In genomic region chr18:75854808-75855207, GRCh38 we compare ENCODE assay signal across 6 cellular contexts.
"Had no signal": no experiment of that assay in that cellular context is flagged by ENCODE, and none has a peak within 500 bp of the region (broad histone marks: within the 10 kb centered on the region; RNA-seq: fewer than 3 reads in every experiment).

No MANE protein-coding gene starts in this region.

- H3K4me3 Mint-ChIP-seq: H9, IgD-negative memory B cell had no signal

- H3K36me3 Mint-ChIP-seq: IgD-negative memory B cell had no signal

- H2AFZ ChIP-seq: GM23248 had no signal

- H3K4me3 ChIP-seq: GM23248 had no signal

- H3K27ac Mint-ChIP-seq: H9, IgD-negative memory B cell had no signal

- ATAC-seq: HepG2 had no signal

- H3K4me1 Mint-ChIP-seq: H9, IgD-negative memory B cell had no signal

- H3K27ac ChIP-seq: GM23248, HL-60 had no signal

- DNase-seq: GM23248, HCEC 1CT had no signal

- H3K9me3 Mint-ChIP-seq: H9 had no signal
